ENCODE assay signal across 15 cellular contexts in genomic region chr12:27309995-27310315, GRCh38. TPM values are rescaled to one million over a fixed set of nuclear protein-coding genes. Genes with fewer than 3 reads are reported as not detected.
DNase-seq lines count a peak whose midpoint lies in the region; FAIRE-seq and TF ChIP-seq lines count a peak whose summit lies in the region.
"Had no signal": no experiment of that assay in that cellular context is flagged by ENCODE, and none has a peak within 500 bp of the region (broad histone marks: within the 10 kb centered on the region; RNA-seq: fewer than 3 reads in every experiment).

No MANE protein-coding gene starts in this region.

- DNase-seq in T-helper 1 cell (no peak), GM12891 (ENCODE audit: insufficient read length, low spot score) (no peak), MM.1S (peak; percentile 60), endodermal cell (no peak), lower leg skin (ENCODE audit: low spot score in 2 of 2) (no peak), anterior cingulate cortex (lab: John Stamatoyannopoulos, UW) (no peak), RPMI8226 (no peak)
- DNase-seq: 8988T, DMS79 treated with DMSO at 0.1 percent for 48 hours, NCI-H1105 treated with DMSO at 0.1 percent for 48 hours, NCI-H1694, SIG-M5 had no signal

- H3K9ac ChIP-seq in MM.1S (ENCODE audit: low read length) (peak overlapping the region; percentile 24; the same call in 1 of the 2 replicates), endodermal cell (ENCODE audit: extremely low read depth, low read length, poor library complexity, severe bottlenecking) (no peak overlapping the region)

- peak overlapping the region; percentile 1 for H3K27ac Mint-ChIP-seq in T-helper 1 cell treated with Interleukin-12 subunit alpha and Interleukin-12 subunit beta and Interleukin-4 antibody, amounts not matched to agents 30 μg/mL and 1 μg/mL, for 36 hours
- peak overlapping the region; percentile 1 for H3K27ac Mint-ChIP-seq in endodermal cell

- H3K27me3 ChIP-seq in MM.1S (replicated peaks; ENCODE audit: insufficient read depth, low read length) (no peaks in the 10 kb centered on the region), endodermal cell (ENCODE audit: control insufficient read depth, insufficient read depth, low read length, poor library complexity, severe bottlenecking) (no peaks in the 10 kb centered on the region)

- TF ChIP-seq POLR2A in GM12891 (IDR thresholded peaks at IDR 0.05; ENCODE audit: low read depth, low read length) (no peak), lower leg skin (IDR thresholded peaks at IDR 0.05) (no peak)

- H3K27ac ChIP-seq in MM.1S (ENCODE audit: low read length), result peak overlapping the region; percentile 71
- H3K27ac ChIP-seq in endodermal cell (ENCODE audit: low read depth, low read length), result no peak overlapping the region
- H3K27ac ChIP-seq: RWPE1 had no signal

- intact Hi-C loops in lower leg skin (cut with DNase I; ENCODE audit: low total_unique reads), result loop anchor here (5.0 kb wide), 1 partner anchor 293 kb away; no protein-coding TSS in a partner anchor

- peaks cover 66% of the 10 kb centered on the region for H3K79me2 ChIP-seq in MM.1S (ENCODE audit: low read length)

- H3K9me3 ChIP-seq in MM.1S (replicated peaks; ENCODE audit: insufficient read depth, low read length), result no peaks in the 10 kb centered on the region
- no peaks in the 10 kb centered on the region for H3K9me3 ChIP-seq in endodermal cell (ENCODE audit: control insufficient read depth, low read length)

- H3K4me3 ChIP-seq in MM.1S (ENCODE audit: low read length) (peak overlapping the region; percentile 22; the same call in 1 of the 2 replicates), endodermal cell (ENCODE audit: low read length) (no peak overlapping the region), lower leg skin (ENCODE audit: low read depth, poor library complexity, severe bottlenecking) (no peak overlapping the region)

- peaks cover 14% of the 10 kb centered on the region for H3K4me1 Mint-ChIP-seq in T-helper 1 cell treated with Interleukin-12 subunit alpha and Interleukin-12 subunit beta and Interleukin-4 antibody, amounts not matched to agents 30 μg/mL and 1 μg/mL, for 36 hours (ENCODE audit: low read depth)
- H3K4me1 Mint-ChIP-seq in endodermal cell, result peaks cover 1% of the 10 kb centered on the region
- H3K4me1 Mint-ChIP-seq: CD14-positive monocyte had no signal

- peaks cover 14% of the 10 kb centered on the region; the same call in 1 of the 2 replicates for H3K36me3 ChIP-seq in MM.1S (replicated peaks; ENCODE audit: insufficient read depth, low read length)
- H3K36me3 ChIP-seq in endodermal cell (ENCODE audit: control insufficient read depth, insufficient read depth, low read length), result peaks cover 63% of the 10 kb centered on the region

- H3K4me1 ChIP-seq in MM.1S (ENCODE audit: low read length), result peaks cover 41% of the 10 kb centered on the region
- H3K4me1 ChIP-seq in endodermal cell (ENCODE audit: control insufficient read depth, insufficient read depth, low read length), result no peaks in the 10 kb centered on the region

- H3K27me3 Mint-ChIP-seq in T-helper 1 cell treated with Interleukin-12 subunit alpha and Interleukin-12 subunit beta and Interleukin-4 antibody, amounts not matched to agents 30 μg/mL and 1 μg/mL, for 36 hours (ENCODE audit: low read depth), result no peaks in the 10 kb centered on the region
- no peaks in the 10 kb centered on the region for H3K27me3 Mint-ChIP-seq in endodermal cell (ENCODE audit: insufficient read depth)

- no peak for TF ChIP-seq CTCF in MM.1S (IDR thresholded peaks at IDR 0.05; ENCODE audit: low read length)
- no peak for TF ChIP-seq CTCF in endodermal cell (conservative IDR thresholded peaks at IDR 0.05)
- no peak for TF ChIP-seq CTCF in lower leg skin (IDR thresholded peaks at IDR 0.05)

- peak overlapping the region; percentile 80 for H3K4me2 ChIP-seq in MM.1S (ENCODE audit: low read depth, low read length)

- peak; percentile 78 for FAIRE-seq in GM12891 (lab: Jason Lieb, UNC)

- H2AFZ ChIP-seq in MM.1S (ENCODE audit: low read length), result no peak overlapping the region

- H4K20me1 ChIP-seq in MM.1S (ENCODE audit: insufficient read depth, low read length), result no peaks in the 10 kb centered on the region

- WGBS in endodermal cell (ENCODE audit: insufficient coverage in 1 of 2, insufficient read length in 1 of 2), 2 experiments, result 94 to 100% methylated on average over 1 of the region's 1 CpG
- 96 to 100% methylated on average over 1 of the region's 1 CpG for WGBS in lower leg skin, 2 donors

- no peak overlapping the region for H3K4me3 Mint-ChIP-seq in T-helper 1 cell treated with Interleukin-12 subunit alpha and Interleukin-12 subunit beta and Interleukin-4 antibody, amounts not matched to agents 30 μg/mL and 1 μg/mL, for 36 hours
- no peak overlapping the region for H3K4me3 Mint-ChIP-seq in endodermal cell
- H3K4me3 Mint-ChIP-seq: CD14-positive monocyte had no signal

- no peaks in the 10 kb centered on the region for H3K9me3 Mint-ChIP-seq in T-helper 1 cell treated with Interleukin-12 subunit alpha and Interleukin-12 subunit beta and Interleukin-4 antibody, amounts not matched to agents 30 μg/mL and 1 μg/mL, for 36 hours
- no peaks in the 10 kb centered on the region for H3K9me3 Mint-ChIP-seq in endodermal cell
- H3K9me3 Mint-ChIP-seq: CD14-positive monocyte had no signal

- no peaks in the 10 kb centered on the region for H3K9me2 ChIP-seq in MM.1S (replicated peaks; ENCODE audit: insufficient read depth, low read length)

- peaks cover 9% of the 10 kb centered on the region for H3K36me3 Mint-ChIP-seq in T-helper 1 cell treated with Interleukin-12 subunit alpha and Interleukin-12 subunit beta and Interleukin-4 antibody, amounts not matched to agents 30 μg/mL and 1 μg/mL, for 36 hours (ENCODE audit: low read depth)
- H3K36me3 Mint-ChIP-seq in endodermal cell (ENCODE audit: low read depth), result peaks cover 54% of the 10 kb centered on the region

- peaks cover 39% of the 10 kb centered on the region for H3F3A ChIP-seq in MM.1S (ENCODE audit: insufficient read depth, low read length)

TF ChIP-seq in GM12891, 5 proteins besides CTCF, POLR2A, EP300 and RAD21:
- TF ChIP-seq SPI1 (IDR thresholded peaks at IDR 0.05; ENCODE audit: low read depth, low read length) (no peak), TAF1 (IDR thresholded peaks at IDR 0.05; ENCODE audit: low read depth, low read length) (no peak), POLR2AphosphoS5 (IDR thresholded peaks at IDR 0.05; ENCODE audit: low read depth, low read length) (no peak), POU2F2 (IDR thresholded peaks at IDR 0.05; ENCODE audit: low read depth, low read length) (no peak), PAX5 (IDR thresholded peaks at IDR 0.05; ENCODE audit: insufficient read depth, low read length, severe bottlenecking) (no peak)

RNA-seq across cellular contexts. Expression of gene BMAL2, which starts 22.7 kb away (rescaled TPM):
- 21.9 TPM for polyA plus RNA-seq in GM12891 (2012; ENCODE audit: low read depth, missing spikeins)
- 10 to 100 TPM; 20.3 to 31.0 TPM for total RNA-seq in endodermal cell
- 3.8 TPM for polyA plus RNA-seq in endodermal cell (2013, experiment 1 of 2)
- polyA plus RNA-seq in endodermal cell (2013, experiment 2 of 2), result 4.1 TPM
- 10 to 100 TPM; 11.6 to 24.2 (median 19.1) TPM for total RNA-seq in lower leg skin
